1 cellular context compared by ENCODE assay signal in genomic region chr22:20402960-20403778, GRCh38.
TF ChIP-seq lines count a peak whose summit lies in the region.

No MANE protein-coding gene starts in this region.

TF ChIP-seq in K562, 482 proteins besides CTCF, POLR2A, EP300 and RAD21 (continued from another document and continues in another):
- TF ChIP-seq PRPF4 (IDR thresholded peaks at IDR 0.05; ENCODE audit: insufficient read depth, low read depth, low read length, poor library complexity, severe bottlenecking) = no peak
- no peak for TF ChIP-seq BMI1 (IDR thresholded peaks at IDR 0.05; ENCODE audit: low read length)
- peak; percentile 42; the same call in 1 of the 2 replicates for TF ChIP-seq THAP12 (CRISPR knock-in tag; IDR thresholded peaks at IDR 0.05)
- TF ChIP-seq NCOA6 (IDR thresholded peaks at IDR 0.05) = no peak
- TF ChIP-seq RBM22 (IDR thresholded peaks at IDR 0.05; ENCODE audit: low read depth, low read length, poor library complexity, severe bottlenecking) = no peak
- TF ChIP-seq MAZ (CRISPR knock-in tag; conservative IDR thresholded peaks at IDR 0.05 in 1 of 2, IDR thresholded peaks at IDR 0.05 in 1 of 2) = no peak
- no peak for TF ChIP-seq BRCA1 (IDR thresholded peaks at IDR 0.05)
- TF ChIP-seq BRCA1 (CRISPR knock-in tag; IDR thresholded peaks at IDR 0.05) = no peak
- no peak for TF ChIP-seq NR2F6 (CRISPR knock-in tag; IDR thresholded peaks at IDR 0.05)
- no peak for TF ChIP-seq ZNF57 (CRISPR knock-in tag; IDR thresholded peaks at IDR 0.05)
- TF ChIP-seq NEUROD1 (IDR thresholded peaks at IDR 0.05; ENCODE audit: borderline replicate concordance, low read depth, low read length, partially characterized antibody) = no peak
- no peak for TF ChIP-seq ZHX1 (conservative IDR thresholded peaks at IDR 0.05; ENCODE audit: low read length)
- TF ChIP-seq FIP1L1 (IDR thresholded peaks at IDR 0.05; ENCODE audit: low read depth, low read length, poor library complexity, severe bottlenecking) = no peak
- TF ChIP-seq ZEB2 (IDR thresholded peaks at IDR 0.05) = no peak
- no peak for TF ChIP-seq HMGXB4 (CRISPR knock-in tag; IDR thresholded peaks at IDR 0.05)
- TF ChIP-seq ZNF174 (CRISPR knock-in tag; IDR thresholded peaks at IDR 0.05) = no peak
- no peak for TF ChIP-seq ETV5 (CRISPR knock-in tag; IDR thresholded peaks at IDR 0.05; ENCODE audit: low read depth)
- TF ChIP-seq TSC22D4 (tag; IDR thresholded peaks at IDR 0.05) = 0 out of 2 replicates have a peak, but pooled peaks have one; percentile 71
- no peak for TF ChIP-seq ETV1 (tag; conservative IDR thresholded peaks at IDR 0.05; ENCODE audit: low read depth)
- TF ChIP-seq RFX7 (CRISPR knock-in tag; IDR thresholded peaks at IDR 0.05) = 0 out of 2 replicates have a peak, but pooled peaks have one; percentile 7
- TF ChIP-seq STAT5A (IDR thresholded peaks at IDR 0.05; ENCODE audit: borderline replicate concordance, low read length) = no peak
- TF ChIP-seq SRSF1 (IDR thresholded peaks at IDR 0.05; ENCODE audit: low read depth, low read length) = no peak
- TF ChIP-seq CSDE1 (IDR thresholded peaks at IDR 0.05) = no peak
- no peak for TF ChIP-seq HCFC1 (IDR thresholded peaks at IDR 0.05; ENCODE audit: low read depth, low read length)
- no peak for TF ChIP-seq CBX3 (IDR thresholded peaks at IDR 0.05; ENCODE audit: borderline replicate concordance in 1 of 2, low read length in 2 of 2)
- no peak for TF ChIP-seq GTF2F1 (IDR thresholded peaks at IDR 0.05; ENCODE audit: low read depth, low read length)
- no peak for TF ChIP-seq ZBTB17 (CRISPR knock-in tag; IDR thresholded peaks at IDR 0.05)
- no peak for TF ChIP-seq CBFA2T3 (IDR thresholded peaks at IDR 0.05)
- TF ChIP-seq HDGF (IDR thresholded peaks at IDR 0.05) = no peak
- peak; percentile 35; the same call in 1 of the 2 replicates for TF ChIP-seq KLF1 (tag; IDR thresholded peaks at IDR 0.05)
- no peak for TF ChIP-seq CCAR2 (IDR thresholded peaks at IDR 0.05; ENCODE audit: low read depth, low read length)
- no peak for TF ChIP-seq SETDB1 (IDR thresholded peaks at IDR 0.05; ENCODE audit: low read length)
- TF ChIP-seq SP1 (CRISPR knock-in tag; IDR thresholded peaks at IDR 0.05) = no peak
- no peak for TF ChIP-seq SRSF9 (IDR thresholded peaks at IDR 0.05; ENCODE audit: borderline replicate concordance, low read depth, low read length)
- TF ChIP-seq PTBP1 (IDR thresholded peaks at IDR 0.05; ENCODE audit: low read depth, low read length) = 0 out of 2 replicates have a peak, but pooled peaks have one; percentile 9
- no peak for TF ChIP-seq SMARCC2 (IDR thresholded peaks at IDR 0.05; ENCODE audit: low read depth)
- no peak for TF ChIP-seq GATAD2A (IDR thresholded peaks at IDR 0.05)
- no peak for TF ChIP-seq HDAC8 (tag; IDR thresholded peaks at IDR 0.05)
- no peak for TF ChIP-seq ATF3 (IDR thresholded peaks at IDR 0.05)
- TF ChIP-seq ATF3 (CRISPR knock-in tag; conservative IDR thresholded peaks at IDR 0.05) = no peak
- no peak for TF ChIP-seq ZNF695 (CRISPR knock-in tag; IDR thresholded peaks at IDR 0.05)
- no peak for TF ChIP-seq RNF219 (CRISPR knock-in tag; IDR thresholded peaks at IDR 0.05)
- TF ChIP-seq POU5F1 (IDR thresholded peaks at IDR 0.05; ENCODE audit: borderline replicate concordance, low read depth, low read length, partially characterized antibody) = no peak
- 0 out of 2 replicates have a peak, but pooled peaks have one; percentile 68 for TF ChIP-seq RHOXF2B (CRISPR knock-in tag; conservative IDR thresholded peaks at IDR 0.05)
- no peak for TF ChIP-seq TAF1 (IDR thresholded peaks at IDR 0.05; ENCODE audit: control insufficient read depth, extremely low read depth, insufficient read depth, low read length, severe bottlenecking)
- no peak for TF ChIP-seq ZBTB40 (IDR thresholded peaks at IDR 0.05)
- TF ChIP-seq ZBTB40 (CRISPR knock-in tag; IDR thresholded peaks at IDR 0.05) = no peak
- TF ChIP-seq BACH1 (tag; IDR thresholded peaks at IDR 0.05) = no peak
- TF ChIP-seq NFE2 (IDR thresholded peaks at IDR 0.05; ENCODE audit: low read depth) = no peak
- TF ChIP-seq ZNF740 (CRISPR knock-in tag; IDR thresholded peaks at IDR 0.05) = no peak
- TF ChIP-seq ZNF740 (tag; IDR thresholded peaks at IDR 0.05) = no peak
- no peak for TF ChIP-seq SAFB2 (IDR thresholded peaks at IDR 0.05; ENCODE audit: borderline replicate concordance, low read depth, low read length, severe bottlenecking)
- TF ChIP-seq IRF2 (CRISPR knock-in tag; IDR thresholded peaks at IDR 0.05) = no peak
